1 cellular context compared by ENCODE assay signal in the genomic region with DNA sequence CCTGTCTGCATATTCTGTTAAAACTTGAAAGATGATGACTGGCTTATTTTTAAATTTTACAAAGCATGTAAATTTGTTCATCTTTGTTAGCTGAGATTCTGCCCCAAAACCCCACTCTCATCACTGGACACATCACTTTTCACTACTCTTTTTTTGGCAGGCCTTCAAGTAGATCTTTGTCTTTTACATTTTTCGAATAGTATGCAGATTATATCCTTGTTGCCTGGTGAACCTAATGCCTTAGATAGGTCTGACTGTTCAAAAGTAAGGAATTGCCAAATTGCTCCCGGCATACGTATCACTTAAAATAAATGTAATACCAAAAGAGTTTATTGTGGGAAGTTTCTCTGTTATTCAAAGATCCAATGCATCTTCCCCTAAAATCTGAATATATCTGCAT.
TF ChIP-seq lines count a peak whose summit lies in the region.

No MANE protein-coding gene starts in this region.

TF ChIP-seq in IMR-90, 13 proteins besides CTCF, POLR2A, EP300 and RAD21:
- no peak for TF ChIP-seq MAZ (IDR thresholded peaks at IDR 0.05; ENCODE audit: borderline replicate concordance, low read depth, low read length)
- no peak for TF ChIP-seq BHLHE40 (IDR thresholded peaks at IDR 0.05; ENCODE audit: low read depth, low read length)
- no peak for TF ChIP-seq CHD1 (IDR thresholded peaks at IDR 0.05; ENCODE audit: low read depth, low read length)
- TF ChIP-seq, protein P1, sequence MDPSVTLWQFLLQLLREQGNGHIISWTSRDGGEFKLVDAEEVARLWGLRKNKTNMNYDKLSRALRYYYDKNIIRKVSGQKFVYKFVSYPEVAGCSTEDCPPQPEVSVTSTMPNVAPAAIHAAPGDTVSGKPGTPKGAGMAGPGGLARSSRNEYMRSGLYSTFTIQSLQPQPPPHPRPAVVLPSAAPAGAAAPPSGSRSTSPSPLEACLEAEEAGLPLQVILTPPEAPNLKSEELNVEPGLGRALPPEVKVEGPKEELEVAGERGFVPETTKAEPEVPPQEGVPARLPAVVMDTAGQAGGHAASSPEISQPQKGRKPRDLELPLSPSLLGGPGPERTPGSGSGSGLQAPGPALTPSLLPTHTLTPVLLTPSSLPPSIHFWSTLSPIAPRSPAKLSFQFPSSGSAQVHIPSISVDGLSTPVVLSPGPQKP (IDR thresholded peaks at IDR 0.05; ENCODE audit: borderline replicate concordance, low read depth, low read length), result no peak
- TF ChIP-seq, protein P2, sequence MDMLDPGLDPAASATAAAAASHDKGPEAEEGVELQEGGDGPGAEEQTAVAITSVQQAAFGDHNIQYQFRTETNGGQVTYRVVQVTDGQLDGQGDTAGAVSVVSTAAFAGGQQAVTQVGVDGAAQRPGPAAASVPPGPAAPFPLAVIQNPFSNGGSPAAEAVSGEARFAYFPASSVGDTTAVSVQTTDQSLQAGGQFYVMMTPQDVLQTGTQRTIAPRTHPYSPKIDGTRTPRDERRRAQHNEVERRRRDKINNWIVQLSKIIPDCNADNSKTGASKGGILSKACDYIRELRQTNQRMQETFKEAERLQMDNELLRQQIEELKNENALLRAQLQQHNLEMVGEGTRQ (IDR thresholded peaks at IDR 0.05; ENCODE audit: low read depth, low read length), result no peak
